Comparison of ENCODE assay signal across 26 cellular contexts in the genomic region with DNA sequence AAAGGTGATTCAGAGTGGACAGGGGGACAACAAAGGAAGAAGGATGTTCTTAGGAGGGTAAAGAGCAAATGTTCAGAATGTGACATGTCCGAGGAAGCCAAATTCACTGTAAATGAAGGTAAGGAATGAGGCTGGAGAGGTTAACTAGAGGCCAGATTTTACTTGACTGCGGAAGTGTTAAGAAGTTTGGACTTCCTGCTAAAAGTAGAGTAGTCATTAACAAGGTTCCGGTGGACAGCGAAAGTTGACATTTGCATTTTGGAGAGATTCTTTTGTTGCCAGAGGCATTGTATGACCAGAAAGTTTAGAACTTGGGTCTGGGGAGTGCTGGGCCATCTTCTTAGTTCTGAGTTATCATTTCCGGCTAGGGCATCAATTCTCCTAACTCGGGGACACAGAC.
"Had no signal": no experiment of that assay in that cellular context is flagged by ENCODE, and none has a peak within 500 bp of the region (broad histone marks: within the 10 kb centered on the region; RNA-seq: fewer than 3 reads in every experiment).

No MANE protein-coding gene starts in this region.

- H3K36me3 Mint-ChIP-seq: natural killer cell; neural progenitor cell; stimulated activated memory B cell treated with anti-CD40 and anti-IgM and Interleukin-4, amounts not matched to agents 10 μg/mL and 1 μg/mL and 100 μg/mL, for 72 hours had no signal

- H3K27me3 ChIP-seq: esophagus muscularis mucosa, gastrocnemius medialis, neural progenitor cell, spleen, transverse colon had no signal

- FAIRE-seq: endometrium, islet of Langerhans, urothelium cell line had no signal

- H3K36me3 ChIP-seq: esophagus muscularis mucosa, gastrocnemius medialis, heart right ventricle, neural progenitor cell, spleen, thoracic aorta, transverse colon had no signal

- H3K4me2 ChIP-seq: neural progenitor cell had no signal

- H2AFZ ChIP-seq: neural progenitor cell, parathyroid adenoma had no signal

- H3K27ac Mint-ChIP-seq: neural progenitor cell; stimulated activated memory B cell treated with anti-CD40 and anti-IgM and Interleukin-4, amounts not matched to agents 10 μg/mL and 1 μg/mL and 100 μg/mL, for 72 hours; stimulated activated naive CD8-positive, alpha-beta T cell treated with anti-CD3 and anti-CD28 coated beads, Interleukin-15, Interleukin-2, amounts not matched to agents 100 ng/mL and 50 ng/mL, for 24 hours had no signal

- H3K79me2 ChIP-seq: parathyroid adenoma had no signal

- H3K4me3 ChIP-seq: esophagus muscularis mucosa, gastrocnemius medialis, heart right ventricle, neural progenitor cell, psoas muscle, spleen, thoracic aorta, transverse colon had no signal

- H3K4me1 Mint-ChIP-seq: stimulated activated memory B cell treated with anti-CD40 and anti-IgM and Interleukin-4, amounts not matched to agents 10 μg/mL and 1 μg/mL and 100 μg/mL, for 72 hours had no signal

- DNase-seq: cortex of kidney; effector memory CD4-positive, alpha-beta T cell; gastrocnemius medialis; heart right ventricle; hypothalamus; kidney glomerular epithelial cell; mammary epithelial cell; natural killer cell; occipital lobe; psoas muscle; spleen; stimulated activated CD4-positive, alpha-beta T cell treated with anti-CD3 and anti-CD28 coated beads, Interleukin-15, amount 100 ng/mL, for 24 hours; stimulated activated CD4-positive, alpha-beta T cell treated with anti-CD3 and anti-CD28 coated beads, Interleukin-1b, Interleukin-23, amount 100 ng/mL, for 48 hours; stimulated activated CD4-positive, alpha-beta T cell treated with anti-CD3 and anti-CD28 coated beads, Interleukin-4, amount 100 ng/mL, for 24 hours; transverse colon had no signal

- H3K27ac ChIP-seq: epithelial cell of prostate, gastrocnemius medialis, heart right ventricle, neural progenitor cell, parathyroid adenoma, psoas muscle, spleen, thoracic aorta, transverse colon had no signal

- H3K9me3 ChIP-seq: esophagus muscularis mucosa, gastrocnemius medialis, heart right ventricle, psoas muscle, spleen, thoracic aorta, transverse colon had no signal

- H3K4me3 Mint-ChIP-seq: natural killer cell; neural progenitor cell; stimulated activated memory B cell treated with anti-CD40 and anti-IgM and Interleukin-4, amounts not matched to agents 10 μg/mL and 1 μg/mL and 100 μg/mL, for 72 hours; stimulated activated naive CD8-positive, alpha-beta T cell treated with anti-CD3 and anti-CD28 coated beads, Interleukin-15, Interleukin-2, amounts not matched to agents 100 ng/mL and 50 ng/mL, for 24 hours had no signal

- H3K4me1 ChIP-seq: neural progenitor cell had no signal

- H3K9ac ChIP-seq: neural progenitor cell, parathyroid adenoma had no signal

- H3K9me3 Mint-ChIP-seq: natural killer cell; neural progenitor cell; stimulated activated memory B cell treated with anti-CD40 and anti-IgM and Interleukin-4, amounts not matched to agents 10 μg/mL and 1 μg/mL and 100 μg/mL, for 72 hours; stimulated activated naive CD8-positive, alpha-beta T cell treated with anti-CD3 and anti-CD28 coated beads, Interleukin-15, Interleukin-2, amounts not matched to agents 100 ng/mL and 50 ng/mL, for 24 hours had no signal

- ATAC-seq: gastrocnemius medialis; heart right ventricle; natural killer cell; psoas muscle; sciatic nerve; stimulated activated memory B cell treated with anti-CD40 and anti-IgM and Interleukin-4, amounts not matched to agents 10 μg/mL and 1 μg/mL and 100 μg/mL, for 72 hours had no signal
